In the genomic region with DNA sequence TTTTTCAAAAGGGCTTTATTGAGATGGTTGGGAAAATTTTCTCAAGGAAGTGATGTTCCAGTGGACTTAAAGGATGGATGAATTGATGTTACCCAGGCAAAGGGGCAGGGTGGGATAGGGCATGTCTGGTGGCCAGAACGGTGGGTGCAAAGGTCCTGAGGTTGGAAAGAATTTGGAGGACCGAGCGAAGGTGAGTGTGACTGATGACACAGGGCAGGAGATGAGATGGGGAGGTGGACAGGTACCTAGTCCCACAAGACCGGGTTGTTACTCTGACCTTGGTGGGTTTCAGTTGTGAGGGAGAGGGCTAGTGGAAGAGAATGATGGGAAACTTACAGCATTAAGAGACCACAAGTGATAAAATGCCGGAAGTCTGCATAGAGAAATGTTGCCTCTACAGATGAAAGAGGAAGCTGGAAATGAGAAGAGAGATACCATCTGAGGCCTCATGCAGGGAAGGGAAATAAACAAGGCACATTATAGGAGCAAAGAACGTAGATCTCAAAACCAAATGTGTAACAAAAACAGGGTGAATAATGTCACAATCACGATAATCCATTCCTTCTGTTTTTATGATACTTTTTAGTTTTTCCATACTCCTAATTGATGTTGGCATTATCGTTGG, we compare ENCODE assay signal across 15 cellular contexts. TPM values are rescaled to one million over a fixed set of nuclear protein-coding genes. Genes with fewer than 3 reads are reported as not detected.
DNase-seq lines count a peak whose midpoint lies in the region; ATAC-seq, FAIRE-seq and TF ChIP-seq lines count a peak whose summit lies in the region.
"Had no signal": no experiment of that assay in that cellular context is flagged by ENCODE, and none has a peak within 500 bp of the region (broad histone marks: within the 10 kb centered on the region; RNA-seq: fewer than 3 reads in every experiment).

No MANE protein-coding gene starts in this region.

- H3K9me3 Mint-ChIP-seq in T-cell: peaks cover 21 to 32% (median 28%) of the 10 kb centered on the region in 3 donors
- H3K9me3 Mint-ChIP-seq in effector memory CD8-positive, alpha-beta T cell: peaks cover 0 to 10% of the 10 kb centered on the region in 2 donors

- H3K27ac ChIP-seq in BLaER1 (no peak overlapping the region), adrenal gland (no peak overlapping the region), kidney (ENCODE audit: low read depth in 2 of 2, low read length in 2 of 2) (no peak overlapping the region), small intestine (ENCODE audit: low read depth in 1 of 2, low read length in 1 of 2) (peak overlapping the region in 1 of 2 donors; percentile 17)
- H3K27ac ChIP-seq: pancreas had no signal

- peak overlapping the region; percentile 94 for H3K27ac Mint-ChIP-seq in T-cell
- H3K27ac Mint-ChIP-seq in effector memory CD8-positive, alpha-beta T cell: no peak overlapping the region

- intact Hi-C loops in adrenal gland (cut with DNase I): no loop called here
- intact Hi-C loops in kidney (cut with DNase I): no loop called here

- no peak for TF ChIP-seq CTCF in adrenal gland (IDR thresholded peaks at IDR 0.05)
- TF ChIP-seq CTCF in kidney (IDR thresholded peaks at IDR 0.05; ENCODE audit: borderline replicate concordance, extremely low read depth, insufficient read depth): no peak

- DNase-seq in GM19239 (ENCODE audit: insufficient read length, low spot score) (no peak), T-cell (peak in 7 of 34 experiments; percentile 2 to 27 (median 19)), adrenal gland (no peak), kidney (no peak), small intestine (no peak)
- no peak for DNase-seq in effector memory CD8-positive, alpha-beta T cell
- DNase-seq: cortex of kidney, foreskin fibroblast, left colon, NCI-H1436 treated with DMSO at 0.1 percent for 48 hours, pancreas, stomach had no signal

- H3K4me3 Mint-ChIP-seq in T-cell: peak overlapping the region; percentile 21 to 78 (median 53)
- H3K4me3 Mint-ChIP-seq in effector memory CD8-positive, alpha-beta T cell: peak overlapping the region; percentile 28 to 44

- H3K36me3 Mint-ChIP-seq in T-cell: peaks cover 27% of the 10 kb centered on the region
- no peaks in the 10 kb centered on the region for H3K36me3 Mint-ChIP-seq in effector memory CD8-positive, alpha-beta T cell (ENCODE audit: insufficient read depth)

- H3K4me3 ChIP-seq in BLaER1 (no peak overlapping the region), adrenal gland (no peak overlapping the region), kidney (ENCODE audit: low read length in 2 of 2) (no peak overlapping the region), small intestine (ENCODE audit: low read depth in 1 of 2, low read length in 2 of 2) (no peak overlapping the region)
- H3K4me3 ChIP-seq: pancreas, stomach had no signal

- peaks cover 80 to 91% (median 84%) of the 10 kb centered on the region in 3 donors for H3K4me1 Mint-ChIP-seq in T-cell
- H3K4me1 Mint-ChIP-seq in effector memory CD8-positive, alpha-beta T cell (ENCODE audit: low read depth in 2 of 2): peaks cover 24 to 26% of the 10 kb centered on the region in 2 donors

- no peak for TF ChIP-seq POLR2A in adrenal gland (IDR thresholded peaks at IDR 0.05)

- no peaks in the 10 kb centered on the region for H3K27me3 ChIP-seq in BLaER1
- H3K27me3 ChIP-seq in adrenal gland: no peaks in the 10 kb centered on the region
- peaks cover 0 to 2% of the 10 kb centered on the region in 2 donors for H3K27me3 ChIP-seq in small intestine (ENCODE audit: control insufficient read depth in 2 of 2, insufficient read depth in 2 of 2, low read length in 2 of 2)
- H3K27me3 ChIP-seq: pancreas had no signal

- peak overlapping the region; percentile 16; the same call in 1 of the 2 replicates for H3K4me2 ChIP-seq in BLaER1

- 0 out of 2 replicates have a peak, but pooled peaks cover 9% of the 10 kb centered on the region for H3K4me1 ChIP-seq in BLaER1
- H3K4me1 ChIP-seq in adrenal gland (replicated peaks in 1 of 2): no peaks in the 10 kb centered on the region
- no peaks in the 10 kb centered on the region for H3K4me1 ChIP-seq in kidney (ENCODE audit: control insufficient read depth in 1 of 2, insufficient read depth in 1 of 2, low read depth in 1 of 2, low read length in 2 of 2)
- H3K4me1 ChIP-seq in small intestine (ENCODE audit: control insufficient read depth in 2 of 2, insufficient read depth in 1 of 2, low read depth in 1 of 2, low read length in 1 of 2): no peaks in the 10 kb centered on the region
- H3K4me1 ChIP-seq: pancreas, stomach had no signal

- H3K9ac ChIP-seq in BLaER1: no peak overlapping the region
- no peak overlapping the region for H3K9ac ChIP-seq in kidney (ENCODE audit: low read length in 2 of 2)

- POLR2A ChIA-PET in T-cell (lab: Charles Lee): no interaction called here

- CTCF ChIA-PET in T-cell (lab: Charles Lee): no interaction called here

- WGBS in adrenal gland, 4 donors: 58 to 72% (median 65%) methylated on average over 8 of the region's 8 CpGs
- 69 to 75% (median 70%) methylated on average over 8 of the region's 8 CpGs for WGBS in small intestine, 3 donors

- peak; percentile 53 for FAIRE-seq in GM19239 (lab: Jason Lieb, UNC)
- FAIRE-seq in kidney (lab: Jason Lieb, UNC): no peak
- no peak for FAIRE-seq in small intestine (lab: Jason Lieb, UNC)
- FAIRE-seq: pancreas had no signal

- H3K36me3 ChIP-seq in BLaER1 (no peaks in the 10 kb centered on the region), adrenal gland (replicated peaks in 1 of 2) (no peaks in the 10 kb centered on the region), kidney (ENCODE audit: control insufficient read depth in 1 of 2, insufficient read depth in 2 of 2, low read length in 2 of 2) (no peaks in the 10 kb centered on the region), small intestine (ENCODE audit: control insufficient read depth in 2 of 2, insufficient read depth in 2 of 2, low read length in 2 of 2) (no peaks in the 10 kb centered on the region)
- H3K36me3 ChIP-seq: pancreas, stomach had no signal

- ATAC-seq in T-cell (replicated peaks in 1 of 4) (peak; percentile 46 to 70 (median 62)), HG02970 (IDR thresholded peaks at IDR 0.05; ENCODE audit: low FRiP score, unreplicated experiment) (no peak)
- no peak for ATAC-seq in effector memory CD8-positive, alpha-beta T cell (replicated peaks)
- ATAC-seq: left colon had no signal

- H3K9me3 ChIP-seq in BLaER1 (peaks cover 46% of the 10 kb centered on the region), adrenal gland (replicated peaks in 1 of 3) (no peaks in the 10 kb centered on the region), kidney (ENCODE audit: control insufficient read depth in 1 of 2, low read length in 2 of 2) (peaks cover 2 to 20% of the 10 kb centered on the region in 2 donors), small intestine (ENCODE audit: control insufficient read depth, low read depth) (no peaks in the 10 kb centered on the region)
- H3K9me3 ChIP-seq: pancreas had no signal

- no peaks in the 10 kb centered on the region for H4K20me1 ChIP-seq in BLaER1

- no peaks in the 10 kb centered on the region for H3K27me3 Mint-ChIP-seq in T-cell
- H3K27me3 Mint-ChIP-seq in effector memory CD8-positive, alpha-beta T cell: peaks cover 11 to 18% of the 10 kb centered on the region in 2 donors

RNA-seq across cellular contexts. Expression of a gene that starts 4.5 kb away (rescaled TPM):
- total RNA-seq in T-cell: 1 to 10 TPM; 3.4 to 9.7 (median 3.7) TPM
- 1 to 10 TPM in 2 of 8 donors, under 1 TPM in 5, not detected in 1; 0.27 to 1.2 (median 0.67) TPM for total RNA-seq in adrenal gland
- under 1 TPM; 0.07 to 0.26 (median 0.16) TPM for polyA plus RNA-seq in adrenal gland
- total RNA-seq in kidney: 1.3 TPM
- 0.19 TPM for polyA plus RNA-seq in kidney (ENCODE audit: insufficient read depth, low read depth, low replicate concordance)
- polyA plus RNA-seq in small intestine: under 1 TPM; 0.12 to 0.54 (median 0.22) TPM
- polyA plus RNA-seq: BJ had no signal

Comparison
In these comparisons a context has a peak if more than half of its experiments do, and no peak if none do; other contexts are left out.
1. ATAC-seq: peak in T-cell (4 of 4); none in effector memory CD8-positive, alpha-beta T cell (single experiment) and HG02970 (single experiment).
2. H3K27ac Mint-ChIP-seq: peak in T-cell (2 of 2); none in effector memory CD8-positive, alpha-beta T cell (0 of 2).